In genomic region chr6:42523158-42523814, GRCh38 we compare ENCODE assay signal across 20 cellular contexts. TPM values are rescaled to one million over a fixed set of nuclear protein-coding genes. Genes with fewer than 3 reads are reported as not detected.
DNase-seq lines count a peak whose midpoint lies in the region; ATAC-seq, FAIRE-seq and TF ChIP-seq lines count a peak whose summit lies in the region.
"Had no signal": no experiment of that assay in that cellular context is flagged by ENCODE, and none has a peak within 500 bp of the region (broad histone marks: within the 10 kb centered on the region; RNA-seq: fewer than 3 reads in every experiment).

No MANE protein-coding gene starts in this region.

- FAIRE-seq in kidney (lab: Jason Lieb, UNC): peak; percentile 94
- FAIRE-seq: HepG2 had no signal

- TF ChIP-seq CTCF in brain microvascular endothelial cell (IDR thresholded peaks at IDR 0.05; ENCODE audit: low read depth, low read length, missing control alignments) (no peak), kidney (IDR thresholded peaks at IDR 0.05; ENCODE audit: borderline replicate concordance, extremely low read depth, insufficient read depth) (no peak), GM13977 (IDR thresholded peaks at IDR 0.05; ENCODE audit: extremely low read depth, insufficient read depth, missing control alignments) (no peak), adrenal gland (IDR thresholded peaks at IDR 0.05) (no peak), prostate gland (IDR thresholded peaks at IDR 0.05) (no peak)

- ATAC-seq in GM19324 (IDR thresholded peaks at IDR 0.05; ENCODE audit: low FRiP score, unreplicated experiment): no peak
- ATAC-seq: HepG2; psoas muscle; stimulated activated memory B cell treated with anti-CD40 and anti-IgM and Interleukin-4, amounts not matched to agents 10 μg/mL and 1 μg/mL and 100 μg/mL, for 72 hours; T-helper 17 cell had no signal

- H3K9me3 ChIP-seq in Karpas-422 (ENCODE audit: low read length): peaks cover 6% of the 10 kb centered on the region; the same call in 1 of the 2 replicates
- peaks cover 0 to 5% of the 10 kb centered on the region in 2 donors for H3K9me3 ChIP-seq in kidney (ENCODE audit: control insufficient read depth in 1 of 2, low read length in 2 of 2)
- no peaks in the 10 kb centered on the region for H3K9me3 ChIP-seq in adrenal gland (replicated peaks in 1 of 3)
- no peaks in the 10 kb centered on the region for H3K9me3 ChIP-seq in prostate gland
- H3K9me3 ChIP-seq: psoas muscle had no signal

- intact Hi-C loops in kidney (cut with DNase I) (no loop called here), adrenal gland (cut with DNase I) (no loop called here), prostate gland (cut with DNase I) (no loop called here)

- TF ChIP-seq POLR2A in adrenal gland (IDR thresholded peaks at IDR 0.05): no peak
- TF ChIP-seq POLR2A in prostate gland (IDR thresholded peaks at IDR 0.05): no peak

- H3K4me1 ChIP-seq in Karpas-422 (ENCODE audit: low read length) (peaks cover 22% of the 10 kb centered on the region), kidney (ENCODE audit: control insufficient read depth in 1 of 2, insufficient read depth in 1 of 2, low read depth in 1 of 2, low read length in 2 of 2) (no peaks in the 10 kb centered on the region), adrenal gland (replicated peaks in 1 of 2) (no peaks in the 10 kb centered on the region), prostate gland (replicated peaks) (no peaks in the 10 kb centered on the region)
- H3K4me1 ChIP-seq: Caco-2, psoas muscle, tibial nerve had no signal

- DNase-seq in Karpas-422 (no peak), brain microvascular endothelial cell (peak; percentile 84), kidney (no peak), GM13977 (ENCODE audit: low spot score) (no peak), adrenal gland (no peak), prostate gland (ENCODE audit: low spot score) (no peak)
- DNase-seq: activated CD4-positive, alpha-beta memory T cell treated with anti-CD3 and anti-CD28 coated beads for 36 hours; activated gamma-delta T cell; Caco-2; erythroblast; MM.1S; NCI-H1694; psoas muscle; stimulated activated CD4-positive, alpha-beta T cell treated with anti-CD3 and anti-CD28 coated beads, Interleukin-1b, Interleukin-23, amount 100 ng/mL, for 48 hours; T-helper 17 cell; WERI-Rb-1 had no signal

- H3K9ac ChIP-seq in Karpas-422 (ENCODE audit: low read length): no peak overlapping the region
- no peak overlapping the region for H3K9ac ChIP-seq in kidney (ENCODE audit: low read length in 2 of 2)

- no peaks in the 10 kb centered on the region for H4K20me1 ChIP-seq in Karpas-422 (ENCODE audit: insufficient read depth, low read depth, low read length)

- WGBS in adrenal gland, 4 donors: 65 to 79% (median 77%) methylated on average over 4 of the region's 4 CpGs
- WGBS in prostate gland: 91% methylated on average over 4 of the region's 4 CpGs

- H3K9me2 ChIP-seq in Karpas-422 (replicated peaks; ENCODE audit: insufficient read depth, low read length): no peaks in the 10 kb centered on the region

- H3K27me3 ChIP-seq in Karpas-422 (ENCODE audit: low read length): no peaks in the 10 kb centered on the region
- no peaks in the 10 kb centered on the region for H3K27me3 ChIP-seq in brain microvascular endothelial cell (replicated peaks)
- H3K27me3 ChIP-seq in adrenal gland: no peaks in the 10 kb centered on the region
- H3K27me3 ChIP-seq in prostate gland (replicated peaks; ENCODE audit: insufficient read depth): no peaks in the 10 kb centered on the region
- H3K27me3 ChIP-seq: tibial nerve had no signal

- H3K36me3 ChIP-seq in Karpas-422 (ENCODE audit: insufficient read depth, low read length) (no peaks in the 10 kb centered on the region), brain microvascular endothelial cell (replicated peaks) (no peaks in the 10 kb centered on the region), kidney (ENCODE audit: control insufficient read depth in 1 of 2, insufficient read depth in 2 of 2, low read length in 2 of 2) (no peaks in the 10 kb centered on the region), adrenal gland (replicated peaks in 1 of 2) (no peaks in the 10 kb centered on the region), prostate gland (no peaks in the 10 kb centered on the region)
- H3K36me3 ChIP-seq: tibial nerve, WERI-Rb-1 had no signal

- no peak overlapping the region for H3K4me2 ChIP-seq in Karpas-422 (ENCODE audit: low read depth, low read length, poor library complexity, severe bottlenecking)

- H3K4me3 ChIP-seq in Karpas-422 (ENCODE audit: low read length): no peak overlapping the region
- no peak overlapping the region for H3K4me3 ChIP-seq in brain microvascular endothelial cell (ENCODE audit: low read depth, low read length)
- H3K4me3 ChIP-seq in kidney (ENCODE audit: low read length in 2 of 2): no peak overlapping the region
- no peak overlapping the region for H3K4me3 ChIP-seq in adrenal gland
- H3K4me3 ChIP-seq in prostate gland: no peak overlapping the region
- H3K4me3 ChIP-seq: psoas muscle had no signal

- H3K79me2 ChIP-seq in Karpas-422 (ENCODE audit: low read length): no peaks in the 10 kb centered on the region

- H3K27ac ChIP-seq in Karpas-422 (ENCODE audit: low read length) (no peak overlapping the region), brain microvascular endothelial cell (peak overlapping the region; percentile 48), kidney (ENCODE audit: low read depth in 2 of 2, low read length in 2 of 2) (no peak overlapping the region), adrenal gland (no peak overlapping the region), prostate gland (no peak overlapping the region)
- H3K27ac ChIP-seq: psoas muscle, tibial nerve, WERI-Rb-1 had no signal

- in situ Hi-C loops in brain microvascular endothelial cell (cut with HindIII; ENCODE audit: low pct_ligation_motif_present, low sequenced_read_pairs) (no loop called here), GM13977 (cut with MboI; ENCODE audit: low pct_unique_long_range_greater_than_20kb, low sequenced_read_pairs, unreplicated experiment) (no loop called here)

- H2AFZ ChIP-seq in Karpas-422 (ENCODE audit: low read length): peak overlapping the region; percentile 41; the same call in 1 of the 2 replicates

RNA-seq across cellular contexts. Expression of gene UBR2, which starts 40.5 kb away (rescaled TPM):
- 22.6 and 28.4 TPM in 2 replicates for total RNA-seq in Karpas-422 (2014; rRNA removed; shearing (Covaris generic); ENCODE audit: low replicate concordance)
- 35.2 TPM for total RNA-seq in kidney
- polyA plus RNA-seq in kidney (ENCODE audit: insufficient read depth, low read depth, low replicate concordance): 7.6 TPM
- 10 to 100 TPM; 23.4 to 46.9 (median 33.9) TPM for total RNA-seq in adrenal gland
- 10 to 100 TPM; 11.4 to 21.4 (median 15.2) TPM for polyA plus RNA-seq in adrenal gland
- total RNA-seq in prostate gland: 10 to 100 TPM; 24.2 to 25.6 TPM
